Comparison of ENCODE assay signal across 10 cellular contexts in genomic region chr4:110108470-110108869, GRCh38.
DNase-seq lines count a peak whose midpoint lies in the region; ATAC-seq and TF ChIP-seq lines count a peak whose summit lies in the region.
"Had no signal": no experiment of that assay in that cellular context is flagged by ENCODE, and none has a peak within 500 bp of the region (broad histone marks: within the 10 kb centered on the region; RNA-seq: fewer than 3 reads in every experiment).

No MANE protein-coding gene starts in this region.

- H3K4me1 Mint-ChIP-seq in natural killer cell treated with Interleukin-12 subunit alpha and Interleukin-12 subunit beta and Interleukin-15 and Interleukin-18, amount 100 ng/mL, for 72 hours (ENCODE audit: low read depth in 2 of 2): peaks cover 24 to 26% of the 10 kb centered on the region in 2 donors
- peaks cover 24 to 37% of the 10 kb centered on the region in 2 donors for H3K4me1 Mint-ChIP-seq in natural killer cell
- H3K4me1 Mint-ChIP-seq in activated CD4-positive, alpha-beta T cell treated with anti-CD3 and anti-CD28 coated beads, Interleukin-2, amount 10 ng/mL, durations not matched to agents 24 days and 14 days: peaks cover 11% of the 10 kb centered on the region

- peak overlapping the region; percentile 79 to 92 for H3K27ac Mint-ChIP-seq in natural killer cell treated with Interleukin-12 subunit alpha and Interleukin-12 subunit beta and Interleukin-15 and Interleukin-18, amount 100 ng/mL, for 72 hours
- H3K27ac Mint-ChIP-seq in natural killer cell: peak overlapping the region in 1 of 2 donors; percentile 35
- no peak overlapping the region for H3K27ac Mint-ChIP-seq in activated CD4-positive, alpha-beta T cell treated with anti-CD3 and anti-CD28 coated beads, Interleukin-2, amount 10 ng/mL, durations not matched to agents 24 days and 14 days

- no peak overlapping the region for H3K4me3 ChIP-seq in HUES64 (ENCODE audit: low read length)
- H3K4me3 ChIP-seq: MG63 had no signal

- no peaks in the 10 kb centered on the region for H3K9me3 ChIP-seq in HUES64 (ENCODE audit: insufficient read depth, low read depth, low read length)
- H3K9me3 ChIP-seq: MG63 had no signal

- peak overlapping the region; percentile 61 for H3K27ac ChIP-seq in HUES64 (ENCODE audit: low read depth, low read length)

- peaks cover 50% of the 10 kb centered on the region for H3K4me1 ChIP-seq in HUES64 (ENCODE audit: insufficient read depth, low read length)

- H3K4me3 Mint-ChIP-seq in natural killer cell treated with Interleukin-12 subunit alpha and Interleukin-12 subunit beta and Interleukin-15 and Interleukin-18, amount 100 ng/mL, for 72 hours: peak overlapping the region; percentile 35
- H3K4me3 Mint-ChIP-seq in natural killer cell: no peak overlapping the region
- no peak overlapping the region for H3K4me3 Mint-ChIP-seq in activated CD4-positive, alpha-beta T cell treated with anti-CD3 and anti-CD28 coated beads, Interleukin-2, amount 10 ng/mL, durations not matched to agents 24 days and 14 days

- no peaks in the 10 kb centered on the region for H3K27me3 Mint-ChIP-seq in natural killer cell treated with Interleukin-12 subunit alpha and Interleukin-12 subunit beta and Interleukin-15 and Interleukin-18, amount 100 ng/mL, for 72 hours
- no peaks in the 10 kb centered on the region for H3K27me3 Mint-ChIP-seq in natural killer cell (ENCODE audit: low read depth in 2 of 2)
- H3K27me3 Mint-ChIP-seq in activated CD4-positive, alpha-beta T cell treated with anti-CD3 and anti-CD28 coated beads, Interleukin-2, amount 10 ng/mL, durations not matched to agents 24 days and 14 days: no peaks in the 10 kb centered on the region

- 84% methylated on average over 3 of the region's 3 CpGs for WGBS in HUES64

- TF ChIP-seq CTCF in natural killer cell (IDR thresholded peaks at IDR 0.05): no peak

- H3K36me3 Mint-ChIP-seq in natural killer cell treated with Interleukin-12 subunit alpha and Interleukin-12 subunit beta and Interleukin-15 and Interleukin-18, amount 100 ng/mL, for 72 hours: no peaks in the 10 kb centered on the region
- H3K36me3 Mint-ChIP-seq in natural killer cell: no peaks in the 10 kb centered on the region
- H3K36me3 Mint-ChIP-seq in activated CD4-positive, alpha-beta T cell treated with anti-CD3 and anti-CD28 coated beads, Interleukin-2, amount 10 ng/mL, durations not matched to agents 24 days and 14 days (ENCODE audit: low read depth): peaks cover 23% of the 10 kb centered on the region

- ATAC-seq in natural killer cell treated with Interleukin-12 subunit alpha and Interleukin-12 subunit beta and Interleukin-15 and Interleukin-18, amount 100 ng/mL, for 72 hours: no peak
- no peak for ATAC-seq in natural killer cell
- peak; percentile 74 for ATAC-seq in HG02798 (IDR thresholded peaks at IDR 0.05; ENCODE audit: poor library complexity, unreplicated experiment)
- no peak for ATAC-seq in Right ventricle myocardium inferior

- no peak for DNase-seq in natural killer cell treated with Interleukin-12 subunit alpha and Interleukin-12 subunit beta and Interleukin-15 and Interleukin-18, amount 100 ng/mL, for 72 hours (ENCODE audit: low spot score)
- DNase-seq in natural killer cell (no peak), Right ventricle myocardium inferior (ENCODE audit: missing footprints) (no peak), AG08396 (ENCODE audit: low spot score) (no peak)
- no peak for DNase-seq in activated CD4-positive, alpha-beta T cell treated with anti-CD3 and anti-CD28 coated beads, Interleukin-2, amount 10 ng/mL, durations not matched to agents 24 days and 14 days
- no peak for DNase-seq in stimulated activated CD4-positive, alpha-beta T cell treated with anti-CD3 and anti-CD28 coated beads, Interleukin-15, amount 100 ng/mL, for 24 hours
- DNase-seq: activated T-cell treated with anti-CD3 and anti-CD28 coated beads for 4 hours, MG63 had no signal

- no peak overlapping the region for H3K9ac ChIP-seq in HUES64 (ENCODE audit: low read depth, low read length)

- no peaks in the 10 kb centered on the region for H3K9me3 Mint-ChIP-seq in natural killer cell treated with Interleukin-12 subunit alpha and Interleukin-12 subunit beta and Interleukin-15 and Interleukin-18, amount 100 ng/mL, for 72 hours
- no peaks in the 10 kb centered on the region for H3K9me3 Mint-ChIP-seq in natural killer cell
- no peaks in the 10 kb centered on the region for H3K9me3 Mint-ChIP-seq in activated CD4-positive, alpha-beta T cell treated with anti-CD3 and anti-CD28 coated beads, Interleukin-2, amount 10 ng/mL, durations not matched to agents 24 days and 14 days

- H3K27me3 ChIP-seq in HUES64 (ENCODE audit: insufficient read depth, low read length): no peaks in the 10 kb centered on the region
- H3K27me3 ChIP-seq: MG63 had no signal

- intact Hi-C loops in natural killer cell (cut with micrococcal nuclease): no loop called here
- intact Hi-C loops in activated CD4-positive, alpha-beta T cell treated with anti-CD3 and anti-CD28 coated beads, Interleukin-2, amount 10 ng/mL, durations not matched to agents 24 days and 14 days (cut with micrococcal nuclease): no loop called here
- intact Hi-C loops in Right ventricle myocardium inferior (cut with DNase I): no loop called here

- peaks cover 27% of the 10 kb centered on the region for H3K36me3 ChIP-seq in HUES64 (ENCODE audit: insufficient read depth, low read length)
- H3K36me3 ChIP-seq: MG63 had no signal
